Comparison of ENCODE assay signal across 2 cellular contexts in genomic region chr15:67551207-67551743, GRCh38.
A peak's percentile ranks its signal among the peaks of the same experiment; 100 is the strongest.
TF ChIP-seq lines count a peak whose summit lies in the region.

No MANE protein-coding gene starts in this region.

TF ChIP-seq in HEK293, 187 proteins besides CTCF, POLR2A, EP300 and RAD21:
- TF ChIP-seq ZNF121 (tag by site-specific recombination; IDR thresholded peaks at IDR 0.05) (peak; percentile 98), ZSCAN30 (tag by site-specific recombination; IDR thresholded peaks at IDR 0.05) (no peak), ZNF214 (tag by site-specific recombination; IDR thresholded peaks at IDR 0.05; ENCODE audit: borderline replicate concordance) (no peak), BCL6B (tag by site-specific recombination; IDR thresholded peaks at IDR 0.05) (no peak)
TF ChIP-seq in HEK293: peak in this region for 1.

TF ChIP-seq in K562, 482 proteins besides CTCF, POLR2A, EP300 and RAD21:
- 0 out of 4 replicates have a peak, but pooled peaks of 1 of the 2 experiments have one; percentile 21 for TF ChIP-seq KDM1A (IDR thresholded peaks at IDR 0.05)
- TF ChIP-seq, protein P1, sequence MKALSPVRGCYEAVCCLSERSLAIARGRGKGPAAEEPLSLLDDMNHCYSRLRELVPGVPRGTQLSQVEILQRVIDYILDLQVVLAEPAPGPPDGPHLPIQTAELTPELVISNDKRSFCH (CRISPR knock-in tag; IDR thresholded peaks at IDR 0.05), result no peak
- TF ChIP-seq, protein P1 (tag; IDR thresholded peaks at IDR 0.05), result no peak
- TF ChIP-seq TCF3 (CRISPR knock-in tag; IDR thresholded peaks at IDR 0.05), result peak; percentile 48; the same call in 1 of the 2 replicates
- 0 out of 2 replicates have a peak, but pooled peaks have one; percentile 17 for TF ChIP-seq BCOR (IDR thresholded peaks at IDR 0.05)
- TF ChIP-seq JUN (IDR thresholded peaks at IDR 0.05; ENCODE audit: borderline replicate concordance, low read depth, low read length), result no peak
- TF ChIP-seq JUN (CRISPR knock-in tag; IDR thresholded peaks at IDR 0.05; ENCODE audit: borderline replicate concordance), result 0 out of 2 replicates have a peak, but pooled peaks have one; percentile 29
- no peak for TF ChIP-seq ZNF57 (CRISPR knock-in tag; IDR thresholded peaks at IDR 0.05)
- peak; percentile 99 for TF ChIP-seq ZNF121 (CRISPR knock-in tag; conservative IDR thresholded peaks at IDR 0.05)
